8 cellular contexts compared by ENCODE assay signal in genomic region chr3:32106929-32107362, GRCh38. TPM values are rescaled to one million over a fixed set of nuclear protein-coding genes. Genes with fewer than 3 reads are reported as not detected.
DNase-seq lines count a peak whose midpoint lies in the region.

No MANE protein-coding gene starts in this region.

- H3K4me2 ChIP-seq in skeletal muscle satellite cell (ENCODE audit: low read length), result peak overlapping the region; percentile 86

- peaks cover 16% of the 10 kb centered on the region for H3K36me3 Mint-ChIP-seq in activated naive CD8-positive, alpha-beta T cell

- H3K4me1 Mint-ChIP-seq in activated naive CD8-positive, alpha-beta T cell (ENCODE audit: low read depth), result peaks cover 44% of the 10 kb centered on the region

- peaks cover 9% of the 10 kb centered on the region; the same call in 1 of the 2 replicates for H3K4me1 ChIP-seq in HUES6 (ENCODE audit: control insufficient read depth, insufficient read depth, low read length)
- peaks cover 10% of the 10 kb centered on the region for H3K4me1 ChIP-seq in skeletal muscle satellite cell (ENCODE audit: control insufficient read depth, insufficient read depth, low read length)

- DNase-seq in NCI-H1417 (lab: John Stamatoyannopoulos, UW) (peak in 2 of 3 experiments; percentile 57 to 67), NCI-H1417 treated with DMSO at 0.1 percent for 48 hours (lab: John Stamatoyannopoulos, UW) (no peak), hepatic stellate cell (ENCODE audit: low spot score) (peak; percentile 6), NCI-H1092 (lab: John Stamatoyannopoulos, UW) (no peak), cortex of kidney (lab: John Stamatoyannopoulos, UW) (no peak)

- H3K36me3 ChIP-seq in HUES6 (ENCODE audit: control insufficient read depth, insufficient read depth, low read length) (no peaks in the 10 kb centered on the region), skeletal muscle satellite cell (ENCODE audit: insufficient read depth, low read length) (no peaks in the 10 kb centered on the region)

- H3K9me3 Mint-ChIP-seq in activated naive CD8-positive, alpha-beta T cell (ENCODE audit: low read depth), result peaks cover 5% of the 10 kb centered on the region

- no peaks in the 10 kb centered on the region for H3K27me3 Mint-ChIP-seq in activated naive CD8-positive, alpha-beta T cell

- H3K9me3 ChIP-seq in HUES6 (ENCODE audit: control insufficient read depth, insufficient read depth, low read depth, low read length), result peaks cover 17% of the 10 kb centered on the region
- H3K9me3 ChIP-seq in skeletal muscle satellite cell (replicated peaks; ENCODE audit: low read length), result peaks cover 2% of the 10 kb centered on the region

- H3K4me3 Mint-ChIP-seq in activated naive CD8-positive, alpha-beta T cell, result peak overlapping the region; percentile 96

- H3K27ac ChIP-seq in HUES6 (ENCODE audit: low read depth, low read length), result no peak overlapping the region

- H3K9ac ChIP-seq in HUES6 (ENCODE audit: low read length) (no peak overlapping the region), skeletal muscle satellite cell (ENCODE audit: low read depth, low read length) (peak overlapping the region; percentile 66)

- peak overlapping the region; percentile 79 for H3K4me3 ChIP-seq in HUES6 (ENCODE audit: low read depth, low read length)
- H3K4me3 ChIP-seq in skeletal muscle satellite cell (ENCODE audit: low read length), result peak overlapping the region; percentile 81

- peak overlapping the region; percentile 88 for H3K27ac Mint-ChIP-seq in activated naive CD8-positive, alpha-beta T cell

- H3K27me3 ChIP-seq in HUES6 (ENCODE audit: control insufficient read depth, insufficient read depth, low read length) (peaks cover 22% of the 10 kb centered on the region), skeletal muscle satellite cell (ENCODE audit: control insufficient read depth, insufficient read depth, low read length) (no peaks in the 10 kb centered on the region)

RNA-seq across cellular contexts. Expression of gene GPD1L, which starts 0.5 kb away (rescaled TPM):
- total RNA-seq in skeletal muscle satellite cell (2012; rRNA removed), result 10.6 and 10.7 TPM in 2 replicates

Comparison
In these comparisons a context has a peak if more than half of its experiments do, and no peak if none do; other contexts are left out.
1. DNase-seq: peak in NCI-H1417 (2 of 3) and hepatic stellate cell (single experiment); none in NCI-H1417 treated with DMSO at 0.1 percent for 48 hours (single experiment), NCI-H1092 (single experiment) and cortex of kidney (single experiment).